Comparison of ENCODE assay signal across 13 cellular contexts in the genomic region with DNA sequence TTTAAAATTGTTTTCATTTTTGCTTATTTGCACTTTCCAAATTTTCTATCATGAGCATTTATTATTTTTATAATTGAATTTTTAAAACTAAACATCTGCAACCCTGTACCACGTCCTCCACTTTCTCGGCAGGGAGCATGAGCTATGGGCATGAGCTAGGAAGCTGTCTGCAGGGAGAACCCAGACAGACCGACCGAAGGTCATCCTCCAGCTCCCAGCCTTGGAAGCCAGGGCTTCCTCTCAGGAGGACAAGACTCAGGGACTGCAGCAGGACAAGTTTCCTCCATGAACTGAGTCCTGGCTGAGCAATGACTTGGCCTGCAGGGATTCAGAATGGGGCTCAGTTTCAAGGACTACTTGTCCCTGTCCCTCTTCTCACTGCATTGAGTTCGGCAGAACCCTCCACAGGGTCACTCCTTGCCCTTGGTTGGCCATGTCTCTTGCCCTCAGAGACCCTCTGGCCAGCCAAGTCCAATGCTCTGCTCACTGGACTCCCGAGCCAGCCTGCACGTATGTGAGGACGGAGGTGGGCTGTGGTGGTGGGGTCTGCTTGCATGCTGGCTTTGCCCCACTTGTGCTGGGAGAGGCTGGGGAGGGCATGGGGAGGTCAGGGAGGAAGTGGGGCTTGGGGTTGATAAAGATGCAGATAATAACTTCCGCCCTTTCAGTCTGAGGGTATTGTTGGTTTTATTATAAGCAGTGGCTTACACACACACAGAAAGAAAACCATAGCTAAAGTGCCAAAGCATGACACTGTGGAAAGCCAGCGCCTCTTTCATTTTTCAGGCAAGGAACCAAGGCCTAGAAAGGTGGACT. TPM values are rescaled to one million over a fixed set of nuclear protein-coding genes. Genes with fewer than 3 reads are reported as not detected.
DNase-seq lines count a peak whose midpoint lies in the region; ATAC-seq and TF ChIP-seq lines count a peak whose summit lies in the region.
"Had no signal": no experiment of that assay in that cellular context is flagged by ENCODE, and none has a peak within 500 bp of the region (broad histone marks: within the 10 kb centered on the region; RNA-seq: fewer than 3 reads in every experiment).

No MANE protein-coding gene starts in this region.

- TF ChIP-seq CTCF in adrenal gland (IDR thresholded peaks at IDR 0.05), result no peak

- H3K36me3 Mint-ChIP-seq in immature natural killer cell, result peaks cover 3 to 34% (median 16%) of the 10 kb centered on the region in 3 donors
- H3K36me3 Mint-ChIP-seq: IgD-negative memory B cell had no signal

- H3K9me3 ChIP-seq in SK-N-MC (ENCODE audit: low read depth, low read length) (no peaks in the 10 kb centered on the region), adrenal gland (replicated peaks in 1 of 3) (no peaks in the 10 kb centered on the region)

- peak; percentile 16 for DNase-seq in activated effector memory CD4-positive, alpha-beta T cell treated with Interleukin-2 at 50 U/mL for 16 hours
- no peak for DNase-seq in activated effector memory CD4-positive, alpha-beta T cell treated with anti-CD3 and anti-CD28 coated beads, Interleukin-2, amount 50 U/mL, for 16 hours
- DNase-seq in SK-N-MC (ENCODE audit: low read depth, low spot score) (no peak), immature natural killer cell (peak; percentile 79 to 82 (median 80)), cerebellar nuclear complex (lab: John Stamatoyannopoulos, UW) (no peak), UCSD-AML1 (lab: John Stamatoyannopoulos, UW; ENCODE audit: unreplicated experiment) (no peak), adrenal gland (no peak)
- DNase-seq in stimulated activated naive CD8-positive, alpha-beta T cell treated with anti-CD3 and anti-CD28 coated beads, Interleukin-15, Interleukin-2, amounts not matched to agents 100 U/mL and 50 U/mL, for 24 hours, result no peak
- DNase-seq: NCI-H1694 treated with DMSO at 0.1 percent for 48 hours; NCI-H69; stimulated activated CD4-positive, alpha-beta T cell treated with anti-CD3 and anti-CD28 coated beads, Interleukin-2, amount 100 ng/mL, for 24 hours had no signal

- H3K4me1 ChIP-seq in adrenal gland (replicated peaks in 1 of 2), result no peaks in the 10 kb centered on the region

- H3K36me3 ChIP-seq in SK-N-MC (ENCODE audit: insufficient read depth, low read length) (no peaks in the 10 kb centered on the region), adrenal gland (replicated peaks in 1 of 2) (no peaks in the 10 kb centered on the region)

- TF ChIP-seq POLR2A in adrenal gland (IDR thresholded peaks at IDR 0.05), result no peak

- H3K4me1 Mint-ChIP-seq in immature natural killer cell, result peaks cover 93 to 95% of the 10 kb centered on the region in 2 donors

- peak overlapping the region; percentile 93 to 98 (median 98) for H3K27ac Mint-ChIP-seq in immature natural killer cell

- peak overlapping the region; percentile 86 to 98 (median 92) for H3K4me3 Mint-ChIP-seq in immature natural killer cell
- H3K4me3 Mint-ChIP-seq: IgD-negative memory B cell had no signal

- no peaks in the 10 kb centered on the region for H3K9me3 Mint-ChIP-seq in immature natural killer cell
- H3K9me3 Mint-ChIP-seq: IgD-negative memory B cell had no signal

- H3K27me3 ChIP-seq in adrenal gland, result no peaks in the 10 kb centered on the region

- H3K4me3 ChIP-seq in SK-N-MC (no peak overlapping the region), adrenal gland (no peak overlapping the region)

- intact Hi-C loops in adrenal gland (cut with DNase I), result loop anchor here (5.0 kb wide), 1 partner anchor 34 kb away; no protein-coding TSS in a partner anchor

- 46 to 60% (median 52%) methylated on average over 9 to 10 of the region's 10 CpGs for WGBS in adrenal gland, 4 donors

- H3K27me3 Mint-ChIP-seq in immature natural killer cell (ENCODE audit: low read depth in 3 of 3), result peaks cover 12 to 21% (median 13%) of the 10 kb centered on the region in 3 donors

- peak overlapping the region; percentile 19; the same call in 1 of the 2 replicates for H3K27ac ChIP-seq in SK-N-MC
- H3K27ac ChIP-seq in adrenal gland, result peak overlapping the region in 2 of 5 donors; percentile 54 to 75

- ATAC-seq in stimulated activated naive CD8-positive, alpha-beta T cell treated with anti-CD3 and anti-CD28 coated beads, Interleukin-15, Interleukin-2, amounts not matched to agents 100 U/mL and 50 U/mL, for 24 hours, result peak; percentile 25

- H3K9ac ChIP-seq in SK-N-MC (ENCODE audit: insufficient read length), result no peak overlapping the region

RNA-seq across cellular contexts. Expression of a gene that starts 6.6 kb away (rescaled TPM):
- polyA plus RNA-seq in immature natural killer cell (10 to 100 TPM; 34.6 to 54.4 (median 37.2) TPM), adrenal gland (1 to 10 TPM in 2 of 3 donors, under 1 TPM in 1; 0.40 to 1.3 (median 1.2) TPM)
- total RNA-seq in adrenal gland, result 1 to 10 TPM in 5 of 8 donors, under 1 TPM in 3; 0.32 to 3.2 (median 1.5) TPM
- total RNA-seq: pulmonary artery endothelial cell had no signal

RNA-seq across cellular contexts. Expression of a gene that starts 59.4 kb away (rescaled TPM):
- polyA plus RNA-seq in immature natural killer cell, result 100 to 1,000 TPM; 110 to 602 (median 239) TPM
- total RNA-seq in adrenal gland, result 100 to 1,000 TPM in 5 of 8 donors, 10 to 100 TPM in 3; 70.6 to 606 (median 251) TPM
- polyA plus RNA-seq in adrenal gland, result 1,000 to 10,000 TPM in 1 of 3 donors, 100 to 1,000 TPM in 2; 121 to 1,227 (median 208) TPM

Comparison
In these comparisons a context has a peak if more than half of its experiments do, and no peak if none do; other contexts are left out.
1. DNase-seq: peak in activated effector memory CD4-positive, alpha-beta T cell treated with Interleukin-2 at 50 U/mL for 16 hours (single experiment) and immature natural killer cell (3 of 3); none in activated effector memory CD4-positive, alpha-beta T cell treated with anti-CD3 and anti-CD28 coated beads, Interleukin-2, amount 50 U/mL, for 16 hours (single experiment), SK-N-MC (single experiment), stimulated activated naive CD8-positive, alpha-beta T cell treated with anti-CD3 and anti-CD28 coated beads, Interleukin-15, Interleukin-2, amounts not matched to agents 100 U/mL and 50 U/mL, for 24 hours (single experiment), cerebellar nuclear complex (0 of 2), UCSD-AML1 (single experiment) and adrenal gland (0 of 7).
2. RNA of a gene that starts 6.6 kb away (polyA plus RNA-seq): 34.6 to 54.4 TPM in immature natural killer cell; 0.40 to 1.3 TPM in adrenal gland; every median in the first group is over 10 times any median in the second.